Comparison of ENCODE assay signal across 20 cellular contexts in genomic region chr12:81712536-81712935, GRCh38.
DNase-seq lines count a peak whose midpoint lies in the region; ATAC-seq lines count a peak whose summit lies in the region.
"Had no signal": no experiment of that assay in that cellular context is flagged by ENCODE, and none has a peak within 500 bp of the region (broad histone marks: within the 10 kb centered on the region; RNA-seq: fewer than 3 reads in every experiment).

No MANE protein-coding gene starts in this region.

- ATAC-seq in HG03175 (IDR thresholded peaks at IDR 0.05; ENCODE audit: unreplicated experiment): no peak
- ATAC-seq: GM12878 had no signal

- DNase-seq in DMS53 (lab: John Stamatoyannopoulos, UW) (peak; percentile 81), DMS53 treated with DMSO at 0.1 percent for 48 hours (lab: John Stamatoyannopoulos, UW; ENCODE audit: unreplicated experiment) (peak; percentile 70), putamen (ENCODE audit: low spot score) (peak; percentile 65), SW 1271 (lab: John Stamatoyannopoulos, UW) (no peak)
- DNase-seq: 8988T; ACHN; BE2C; C1 segment of cervical spinal cord; CD4-positive, alpha-beta memory T cell; CD4-positive, CD25-positive, alpha-beta regulatory T cell; CD8-positive, alpha-beta memory T cell; COR-L47; DMS 273 treated with DMSO at 0.1 percent for 48 hours; DMS153; DMS79; DND-41; EL; GDM1 had no signal

Comparison
In these comparisons a context has a peak if more than half of its experiments do, and no peak if none do; other contexts are left out.
1. DNase-seq: peak in DMS53 (single experiment), DMS53 treated with DMSO at 0.1 percent for 48 hours (single experiment) and putamen (single experiment); none in SW 1271 (0 of 2).